ENCODE assay signal across 32 cellular contexts in genomic region chr16:22003195-22003594, GRCh38. TPM values are rescaled to one million over a fixed set of nuclear protein-coding genes. Genes with fewer than 3 reads are reported as not detected.
"Had no signal": no experiment of that assay in that cellular context is flagged by ENCODE, and none has a peak within 500 bp of the region (broad histone marks: within the 10 kb centered on the region; RNA-seq: fewer than 3 reads in every experiment).

No MANE protein-coding gene starts in this region.

- H3K4me3 Mint-ChIP-seq: stimulated activated memory B cell treated with anti-CD40 and anti-IgM and Interleukin-4, amounts not matched to agents 10 μg/mL and 1 μg/mL and 100 μg/mL, for 72 hours; stimulated activated naive B cell treated with anti-CD40 and anti-IgM and Interleukin-4, amounts not matched to agents 10 μg/mL and 1 μg/mL and 100 μg/mL, for 72 hours; stimulated activated naive CD8-positive, alpha-beta T cell treated with anti-CD3 and anti-CD28 coated beads, Interleukin-15, amount 100 ng/mL, for 72 hours; stimulated activated naive CD8-positive, alpha-beta T cell treated with anti-CD3 and anti-CD28 coated beads, Interleukin-15, Interleukin-2, amounts not matched to agents 100 ng/mL and 50 ng/mL, for 24 hours; type B pancreatic cell had no signal

- H3K27ac Mint-ChIP-seq: stimulated activated memory B cell treated with anti-CD40 and anti-IgM and Interleukin-4, amounts not matched to agents 10 μg/mL and 1 μg/mL and 100 μg/mL, for 72 hours; stimulated activated naive CD8-positive, alpha-beta T cell treated with anti-CD3 and anti-CD28 coated beads, Interleukin-15, Interleukin-2, amounts not matched to agents 100 ng/mL and 50 ng/mL, for 24 hours; type B pancreatic cell had no signal

- DNase-seq: stimulated activated CD4-positive, alpha-beta T cell treated with anti-CD3 and anti-CD28 coated beads, Interleukin-2, amount 100 ng/mL, for 48 hours; stimulated activated CD4-positive, alpha-beta T cell treated with anti-CD3 and anti-CD28 coated beads, Interleukin-4, amount 100 ng/mL, for 1 hour; stimulated activated CD4-positive, alpha-beta T cell treated with anti-CD3 and anti-CD28 coated beads, Interleukin-4, amount 100 ng/mL, for 24 hours; stimulated activated CD4-positive, alpha-beta T cell treated with anti-CD3 and anti-CD28 coated beads, Interleukin-4, amount 100 ng/mL, for 4 hours; stimulated activated CD8-positive, alpha-beta memory T cell treated with anti-CD3 and anti-CD28 coated beads, Interleukin-4, amount 100 ng/mL, for 48 hours; stimulated activated naive B cell treated with anti-CD40 and anti-IgM and Interleukin-4, amounts not matched to agents 10 μg/mL and 1 μg/mL and 100 μg/mL, for 72 hours; stimulated activated naive CD4-positive, alpha-beta T cell; stimulated activated naive CD4-positive, alpha-beta T cell treated with Interleukin-2 at 50 U/mL for 16 hours; stimulated activated naive CD8-positive, alpha-beta T cell treated with anti-CD3 and anti-CD28 coated beads, Interleukin-15, amount 100 ng/mL, for 72 hours; stimulated activated naive CD8-positive, alpha-beta T cell treated with anti-CD3 and anti-CD28 coated beads, Interleukin-15, Interleukin-2, amounts not matched to agents 100 U/mL and 50 U/mL, for 24 hours; stomach; substantia nigra; testis; thyroid gland; tibial artery; transverse colon; trophoblast cell; upper lobe of left lung; upper lobe of right lung; uterus had no signal

- H3K9me3 Mint-ChIP-seq: stimulated activated memory B cell treated with anti-CD40 and anti-IgM and Interleukin-4, amounts not matched to agents 10 μg/mL and 1 μg/mL and 100 μg/mL, for 72 hours; stimulated activated naive B cell treated with anti-CD40 and anti-IgM and Interleukin-4, amounts not matched to agents 10 μg/mL and 1 μg/mL and 100 μg/mL, for 72 hours; stimulated activated naive CD8-positive, alpha-beta T cell treated with anti-CD3 and anti-CD28 coated beads, Interleukin-15, amount 100 ng/mL, for 72 hours; stimulated activated naive CD8-positive, alpha-beta T cell treated with anti-CD3 and anti-CD28 coated beads, Interleukin-15, Interleukin-2, amounts not matched to agents 100 ng/mL and 50 ng/mL, for 24 hours; type B pancreatic cell had no signal

- H3K27me3 ChIP-seq: stomach, suprapubic skin, testis, thyroid gland, tibial artery, tibial nerve, transverse colon, upper lobe of left lung, upper lobe of right lung, uterus, vagina had no signal

- H3K4me3 ChIP-seq: stomach, suprapubic skin, testis, thoracic aorta, thyroid gland, tibial artery, tibial nerve, transverse colon, upper lobe of left lung, upper lobe of right lung, uterus, vagina had no signal

- H3K36me3 Mint-ChIP-seq: stimulated activated memory B cell treated with anti-CD40 and anti-IgM and Interleukin-4, amounts not matched to agents 10 μg/mL and 1 μg/mL and 100 μg/mL, for 72 hours; type B pancreatic cell had no signal

- ATAC-seq: stimulated activated memory B cell treated with anti-CD40 and anti-IgM and Interleukin-4, amounts not matched to agents 10 μg/mL and 1 μg/mL and 100 μg/mL, for 72 hours; stimulated activated naive B cell treated with anti-CD40 and anti-IgM and Interleukin-4, amounts not matched to agents 10 μg/mL and 1 μg/mL and 100 μg/mL, for 72 hours; stimulated activated naive CD8-positive, alpha-beta T cell treated with anti-CD3 and anti-CD28 coated beads, Interleukin-15, amount 100 ng/mL, for 72 hours; stimulated activated naive CD8-positive, alpha-beta T cell treated with anti-CD3 and anti-CD28 coated beads, Interleukin-15, Interleukin-2, amounts not matched to agents 100 U/mL and 50 U/mL, for 24 hours; upper lobe of right lung had no signal

- H3K27me3 Mint-ChIP-seq: stimulated activated memory B cell treated with anti-CD40 and anti-IgM and Interleukin-4, amounts not matched to agents 10 μg/mL and 1 μg/mL and 100 μg/mL, for 72 hours; stimulated activated naive CD8-positive, alpha-beta T cell treated with anti-CD3 and anti-CD28 coated beads, Interleukin-15, amount 100 ng/mL, for 72 hours; stimulated activated naive CD8-positive, alpha-beta T cell treated with anti-CD3 and anti-CD28 coated beads, Interleukin-15, Interleukin-2, amounts not matched to agents 100 ng/mL and 50 ng/mL, for 24 hours had no signal

- H3K9me3 ChIP-seq: stomach, suprapubic skin, testis, thoracic aorta, thyroid gland, tibial artery, tibial nerve, transverse colon, upper lobe of left lung, upper lobe of right lung, uterus, vagina had no signal

- H3K27ac ChIP-seq: stomach, suprapubic skin, testis, thoracic aorta, thyroid gland, tibial artery, tibial nerve, transverse colon, upper lobe of left lung, upper lobe of right lung, uterus, vagina had no signal

- H3K36me3 ChIP-seq: stomach, suprapubic skin, thoracic aorta, thyroid gland, tibial artery, tibial nerve, transverse colon, upper lobe of left lung, upper lobe of right lung, uterus, vagina had no signal

RNA-seq across cellular contexts. Expression of gene PDZD9, which starts 2.3 kb away (rescaled TPM):
- total RNA-seq: stomach, subcutaneous adipose tissue, suprapubic skin, temporal lobe, thoracic aorta, thyroid gland, tibial nerve, transverse colon, upper lobe of left lung, upper lobe of right lung, ureter, urinary bladder, uterus, vagina had no signal
- polyA plus RNA-seq: stomach, thymus had no signal
